In the genomic region with DNA sequence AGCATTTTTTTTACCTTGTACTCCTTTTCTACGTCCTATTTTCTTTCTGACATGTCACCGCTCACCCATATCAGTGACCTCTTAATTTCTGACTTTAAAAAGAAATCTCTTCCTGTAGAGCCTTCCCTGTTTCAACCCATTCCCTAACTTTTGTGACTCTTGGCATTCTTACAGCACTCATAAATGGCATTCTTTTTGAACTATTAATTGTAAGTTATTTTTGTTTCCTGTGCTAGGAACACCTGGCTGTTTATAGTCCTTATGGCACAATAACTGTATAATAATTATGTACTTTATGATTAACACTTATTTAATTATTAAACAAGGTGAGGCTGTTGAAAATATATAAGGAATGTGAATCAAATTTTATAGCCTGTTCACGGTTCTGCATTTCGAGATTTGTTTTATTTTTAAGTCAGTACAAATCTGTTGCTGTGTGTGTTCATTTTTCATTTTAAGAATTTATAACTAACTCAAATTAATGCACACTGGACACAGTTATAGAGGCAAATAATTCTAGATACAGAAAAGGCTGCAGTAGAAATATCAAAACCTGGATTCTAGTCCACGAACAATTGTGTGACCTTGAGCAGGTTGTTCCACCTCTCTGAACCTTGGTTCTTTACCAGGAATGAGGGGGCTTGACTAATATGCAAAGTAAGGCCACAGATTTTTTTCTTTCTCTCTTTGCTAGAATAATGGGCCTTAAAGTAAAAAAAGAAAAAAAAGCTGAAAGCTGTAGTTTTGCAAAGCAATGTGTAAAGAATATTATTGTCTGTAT, we compare ENCODE assay signal across 1 cellular context.
TF ChIP-seq lines count a peak whose summit lies in the region.

No MANE protein-coding gene starts in this region.

TF ChIP-seq in A549, 52 proteins besides CTCF, POLR2A, EP300 and RAD21:
- TF ChIP-seq, protein P1, sequence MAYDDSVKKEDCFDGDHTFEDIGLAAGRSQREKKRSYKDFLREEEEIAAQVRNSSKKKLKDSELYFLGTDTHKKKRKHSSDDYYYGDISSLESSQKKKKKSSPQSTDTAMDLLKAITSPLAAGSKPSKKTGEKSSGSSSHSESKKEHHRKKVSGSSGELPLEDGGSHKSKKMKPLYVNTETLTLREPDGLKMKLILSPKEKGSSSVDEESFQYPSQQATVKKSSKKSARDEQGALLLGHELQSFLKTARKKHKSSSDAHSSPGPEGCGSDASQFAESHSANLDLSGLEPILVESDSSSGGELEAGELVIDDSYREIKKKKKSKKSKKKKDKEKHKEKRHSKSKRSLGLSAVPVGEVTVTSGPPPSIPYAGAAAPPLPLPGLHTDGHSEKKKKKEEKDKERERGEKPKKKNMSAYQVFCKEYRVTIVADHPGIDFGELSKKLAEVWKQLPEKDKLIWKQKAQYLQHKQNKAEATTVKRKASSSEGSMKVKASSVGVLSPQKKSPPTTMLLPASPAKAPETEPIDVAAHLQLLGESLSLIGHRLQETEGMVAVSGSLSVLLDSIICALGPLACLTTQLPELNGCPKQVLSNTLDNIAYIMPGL (CRISPR knock-in tag; IDR thresholded peaks at IDR 0.05; ENCODE audit: borderline replicate concordance), result no peak
